9 cellular contexts compared by ENCODE assay signal in the genomic region with DNA sequence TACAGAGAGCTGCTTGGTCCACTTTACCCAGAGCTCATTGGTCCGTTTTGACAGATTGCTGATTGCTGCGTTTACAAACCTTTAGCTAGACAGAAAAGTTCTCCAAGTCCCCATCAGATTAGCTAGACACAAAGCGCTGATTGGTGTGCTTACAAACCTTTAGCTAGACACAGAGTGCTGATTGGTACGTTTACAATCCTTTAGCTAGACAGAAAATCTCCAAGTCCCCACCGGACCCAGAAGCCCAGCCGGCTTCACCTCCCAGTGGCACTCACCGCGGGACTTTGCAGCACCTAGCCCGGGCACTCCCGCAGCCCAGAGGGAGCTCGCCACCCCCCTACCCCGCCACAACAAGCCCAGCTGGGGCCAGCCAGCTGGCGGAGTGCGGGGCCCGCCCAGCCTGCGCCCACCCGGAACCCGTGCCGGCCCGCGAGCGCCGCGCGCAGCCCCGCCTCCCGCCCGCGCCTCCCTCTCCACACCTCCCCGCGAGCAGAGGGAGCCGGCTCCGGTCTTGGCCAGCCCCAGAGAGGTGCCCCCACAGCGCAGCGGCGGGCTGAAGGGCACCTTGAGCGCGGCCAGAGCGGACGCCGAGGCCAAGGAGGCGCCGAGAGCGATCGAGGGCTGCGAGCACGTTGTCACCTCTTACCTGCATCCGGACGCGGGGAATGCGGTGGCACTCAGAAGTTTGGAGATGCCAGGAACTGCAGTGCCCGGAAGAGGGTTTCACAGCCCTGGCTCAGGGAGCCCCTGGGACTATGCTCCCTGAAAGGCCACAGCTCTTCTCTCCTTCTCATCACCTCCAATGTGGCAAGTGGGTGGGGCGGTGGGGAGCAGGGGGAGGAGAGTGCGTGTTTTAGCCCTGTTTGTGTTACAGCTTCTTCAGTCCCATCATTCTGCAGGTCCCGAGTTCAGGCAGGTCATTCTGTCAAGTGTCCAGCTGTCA.
DNase-seq lines count a peak whose midpoint lies in the region; ATAC-seq and TF ChIP-seq lines count a peak whose summit lies in the region.
"Had no signal": no experiment of that assay in that cellular context is flagged by ENCODE, and none has a peak within 500 bp of the region (broad histone marks: within the 10 kb centered on the region; RNA-seq: fewer than 3 reads in every experiment).

No MANE protein-coding gene starts in this region.

- no peak for TF ChIP-seq EP300 in transverse colon (IDR thresholded peaks at IDR 0.05; ENCODE audit: low read depth)

- WGBS in transverse colon (ENCODE audit: low coverage in 1 of 2), 2 donors = 60 to 67% methylated on average over 1 to 50 of the region's 55 CpGs

- DNase-seq in NCI-H146 (lab: John Stamatoyannopoulos, UW) (peak; percentile 55), NCI-H146 treated with DMSO at 0.1 percent for 48 hours (lab: John Stamatoyannopoulos, UW; ENCODE audit: unreplicated experiment) (no peak), left colon (peak; percentile 25 to 32), transverse colon (no peak), cerebellar cortex (ENCODE audit: low spot score) (no peak), GM10248 (ENCODE audit: extremely low spot score) (no peak)
- DNase-seq: activated naive CD4-positive, alpha-beta T cell treated with anti-CD3 and anti-CD28 coated beads for 36 hours had no signal

- TF ChIP-seq CTCF in transverse colon (IDR thresholded peaks at IDR 0.05) (no peak), GM10248 (IDR thresholded peaks at IDR 0.05; ENCODE audit: control extremely low read depth, extremely low read depth, low read depth, missing control alignments) (no peak)

- H3K36me3 ChIP-seq in duodenal mucosa (ENCODE audit: control insufficient read depth in 1 of 2, insufficient read depth in 2 of 2, low read length in 2 of 2) (no peaks in the 10 kb centered on the region), transverse colon (no peaks in the 10 kb centered on the region)

- H3K4me1 ChIP-seq in duodenal mucosa (ENCODE audit: control insufficient read depth in 1 of 2, insufficient read depth in 2 of 2, low read length in 2 of 2) (peaks cover 0 to 4% of the 10 kb centered on the region in 2 donors), transverse colon (no peaks in the 10 kb centered on the region)

- peak overlapping the region; percentile 56 to 64 for H3K4me3 ChIP-seq in duodenal mucosa (ENCODE audit: low read depth in 1 of 2, low read length in 2 of 2)
- H3K4me3 ChIP-seq in transverse colon = peak overlapping the region in 3 of 4 donors; percentile 44 to 48 (median 45)

- no peak for TF ChIP-seq POLR2A in transverse colon (IDR thresholded peaks at IDR 0.05)

- CTCF ChIA-PET in GM10248 (lab: Yijun Ruan, JAX) = interaction anchor here (1.1 kb wide), 1 partner anchor 10 kb away, joined by 4 read pairs; no protein-coding TSS in a partner anchor

- H3K9ac ChIP-seq in duodenal mucosa (ENCODE audit: low read depth in 1 of 2, low read length in 2 of 2) = no peak overlapping the region

- H3K9me3 ChIP-seq in duodenal mucosa (ENCODE audit: control insufficient read depth in 1 of 2, low read length in 2 of 2) = peaks cover 0 to 4% of the 10 kb centered on the region in 2 donors
- no peaks in the 10 kb centered on the region for H3K9me3 ChIP-seq in transverse colon

- in situ Hi-C loops in transverse colon (cut with MboI; ENCODE audit: low pct_ligation_motif_present in 1 of 4, low pct_unique_long_range_greater_than_20kb in 1 of 4, low sequenced_read_pairs in 3 of 4) = no loop called here

- H3K27me3 ChIP-seq in duodenal mucosa (ENCODE audit: control insufficient read depth in 1 of 2, insufficient read depth in 2 of 2, low read length in 2 of 2) = no peaks in the 10 kb centered on the region
- no peaks in the 10 kb centered on the region for H3K27me3 ChIP-seq in transverse colon

- intact Hi-C loops in left colon (cut with DNase I, micrococcal nuclease) (no loop called here), transverse colon (cut with DNase I; ENCODE audit: low total_unique reads) (no loop called here)

- POLR2A ChIA-PET in GM10248 (lab: Yijun Ruan, JAX) = no interaction called here

- H3K27ac ChIP-seq in duodenal mucosa (ENCODE audit: low read depth, low read length) = no peak overlapping the region
- peak overlapping the region in 2 of 4 donors; percentile 10 to 25 for H3K27ac ChIP-seq in transverse colon

- ATAC-seq in left colon (peak; percentile 74), HG02852 (IDR thresholded peaks at IDR 0.05; ENCODE audit: unreplicated experiment) (no peak)

Comparison
In these comparisons a context has a peak if more than half of its experiments do, and no peak if none do; other contexts are left out.
1. DNase-seq: peak in NCI-H146 (single experiment) and left colon (2 of 2); none in NCI-H146 treated with DMSO at 0.1 percent for 48 hours (single experiment), transverse colon (single experiment), cerebellar cortex (single experiment) and GM10248 (single experiment).